Comparison of ENCODE assay signal across 16 cellular contexts in the genomic region with DNA sequence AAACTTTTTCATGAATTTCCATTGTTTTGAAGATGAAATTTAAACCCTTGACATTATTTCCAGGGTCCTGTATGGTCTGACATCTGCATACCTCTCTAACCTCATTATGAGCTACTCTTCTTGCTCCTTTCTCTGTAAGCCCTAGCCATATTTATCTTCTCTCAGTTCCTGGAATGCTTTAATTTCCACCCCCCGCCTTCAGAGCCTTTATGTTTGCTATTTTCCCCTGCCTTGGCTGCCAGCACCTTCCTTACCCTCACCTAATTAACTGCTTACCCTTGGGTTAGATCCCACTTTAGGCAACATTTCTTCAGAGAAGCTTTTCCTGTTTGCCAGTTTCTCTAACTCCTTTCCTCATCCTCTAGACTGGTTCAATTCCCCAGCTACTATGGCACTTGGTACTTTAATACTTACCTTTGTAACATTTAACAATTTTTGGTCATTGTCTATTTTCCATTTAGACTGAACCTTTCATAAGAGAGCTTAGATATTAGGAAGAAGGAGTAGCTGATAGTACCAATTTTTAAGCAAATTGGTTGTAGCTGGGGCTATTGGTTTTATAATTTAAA. TPM values are rescaled to one million over a fixed set of nuclear protein-coding genes. Genes with fewer than 3 reads are reported as not detected.
A peak's percentile ranks its signal among the peaks of the same experiment; 100 is the strongest.
DNase-seq lines count a peak whose midpoint lies in the region; ATAC-seq, FAIRE-seq and TF ChIP-seq lines count a peak whose summit lies in the region.
"Had no signal": no experiment of that assay in that cellular context is flagged by ENCODE, and none has a peak within 500 bp of the region (broad histone marks: within the 10 kb centered on the region; RNA-seq: fewer than 3 reads in every experiment).

No MANE protein-coding gene starts in this region.

- DNase-seq in activated CD4-positive, alpha-beta T cell treated with anti-CD3 and anti-CD28 coated beads for 36 hours, result no peak
- DNase-seq in activated CD4-positive, alpha-beta T cell treated with anti-CD3 and anti-CD28 coated beads, Interleukin-2, amount 50 U/mL, for 1 hour, result no peak
- DNase-seq in Karpas-422 (no peak), chondrocyte (ENCODE audit: low spot score) (no peak), neuronal stem cell (ENCODE audit: low spot score) (peak; percentile 27), RCC 7860 (ENCODE audit: low spot score) (no peak), NCI-H146 treated with DMSO at 0.1 percent for 48 hours (lab: John Stamatoyannopoulos, UW; ENCODE audit: unreplicated experiment) (no peak)
- DNase-seq: GOT3, heart right ventricle, NCI-H2171, nucleus accumbens had no signal

- H3K79me1 ChIP-seq in neuronal stem cell (ENCODE audit: low read depth, low read length), result peaks cover 2% of the 10 kb centered on the region

- no peak overlapping the region for H2BK5ac ChIP-seq in neuronal stem cell (ENCODE audit: low read length)

- no peak overlapping the region for H2AFZ ChIP-seq in Karpas-422 (ENCODE audit: low read length)
- H2AFZ ChIP-seq in neuronal stem cell (ENCODE audit: low read length), result no peak overlapping the region

- H3K27ac ChIP-seq in Karpas-422 (ENCODE audit: low read length) (peak overlapping the region; percentile 40), neuronal stem cell (replicated peaks; ENCODE audit: low read length) (peak overlapping the region; percentile 73)
- H3K27ac ChIP-seq: epithelial cell of prostate, heart right ventricle, SJSA1, suprapubic skin had no signal

- H4K8ac ChIP-seq in neuronal stem cell (ENCODE audit: low read depth, low read length), result no peak overlapping the region

- H3K36me3 Mint-ChIP-seq in activated CD4-positive, alpha-beta T cell treated with anti-CD3 and anti-CD28 coated beads for 36 hours (ENCODE audit: low read depth), result peaks cover 39% of the 10 kb centered on the region
- H3K36me3 Mint-ChIP-seq in chondrocyte (ENCODE audit: low read depth), result peaks cover 6% of the 10 kb centered on the region

- no peaks in the 10 kb centered on the region for H3K9me2 ChIP-seq in Karpas-422 (replicated peaks; ENCODE audit: insufficient read depth, low read length)

- H3K27me3 Mint-ChIP-seq in activated CD4-positive, alpha-beta T cell treated with anti-CD3 and anti-CD28 coated beads for 36 hours, result no peaks in the 10 kb centered on the region
- H3K27me3 Mint-ChIP-seq in chondrocyte (ENCODE audit: low read depth), result no peaks in the 10 kb centered on the region

- H2AK5ac ChIP-seq in neuronal stem cell (ENCODE audit: low read depth, low read length), result no peak overlapping the region

- no CpG with 5 or more reads among the region's 1 CpG for WGBS in neuronal stem cell (ENCODE audit: extremely low coverage in 2 of 2, insufficient read length in 2 of 2, insufficient replicate concordance in 1 of 2), 2 donors

- peaks cover 72% of the 10 kb centered on the region for H3K4me1 Mint-ChIP-seq in activated CD4-positive, alpha-beta T cell treated with anti-CD3 and anti-CD28 coated beads for 36 hours
- peaks cover 30% of the 10 kb centered on the region for H3K4me1 Mint-ChIP-seq in chondrocyte (ENCODE audit: low read depth)

- no peak for ATAC-seq in activated CD4-positive, alpha-beta T cell treated with anti-CD3 and anti-CD28 coated beads for 36 hours
- no peak for ATAC-seq in HG03039 (IDR thresholded peaks at IDR 0.05; ENCODE audit: unreplicated experiment)
- ATAC-seq: heart right ventricle had no signal

- H2BK120ac ChIP-seq in neuronal stem cell (ENCODE audit: low read depth, low read length), result no peak overlapping the region

- peaks cover 2% of the 10 kb centered on the region for H3K9me3 Mint-ChIP-seq in activated CD4-positive, alpha-beta T cell treated with anti-CD3 and anti-CD28 coated beads for 36 hours (ENCODE audit: low read depth)
- H3K9me3 Mint-ChIP-seq in chondrocyte (ENCODE audit: low read depth), result no peaks in the 10 kb centered on the region

- peak overlapping the region; percentile 40 for H3K27ac Mint-ChIP-seq in activated CD4-positive, alpha-beta T cell treated with anti-CD3 and anti-CD28 coated beads for 36 hours
- H3K27ac Mint-ChIP-seq in chondrocyte (ENCODE audit: unreplicated experiment), result peak overlapping the region; percentile 15

- peaks cover 99% of the 10 kb centered on the region for H3K79me2 ChIP-seq in Karpas-422 (ENCODE audit: low read length)

- no peak overlapping the region for H2BK12ac ChIP-seq in neuronal stem cell (ENCODE audit: low read length)

- no peak overlapping the region for H3K4me3 ChIP-seq in Karpas-422 (ENCODE audit: low read length)
- H3K4me3 ChIP-seq in neuronal stem cell (ENCODE audit: low read length in 2 of 2), result no peak overlapping the region
- H3K4me3 ChIP-seq: heart right ventricle, SJSA1, suprapubic skin had no signal

- H3K4ac ChIP-seq in neuronal stem cell (ENCODE audit: low read length), result no peak overlapping the region

- H3K4me2 ChIP-seq in Karpas-422 (ENCODE audit: low read depth, low read length, poor library complexity, severe bottlenecking) (no peak overlapping the region), neuronal stem cell (ENCODE audit: insufficient read depth, low read length, poor library complexity, severe bottlenecking) (no peak overlapping the region)

- H4K91ac ChIP-seq in neuronal stem cell (ENCODE audit: low read depth, low read length, poor library complexity), result no peak overlapping the region

- H3K4me3 Mint-ChIP-seq in activated CD4-positive, alpha-beta T cell treated with anti-CD3 and anti-CD28 coated beads for 36 hours, result no peak overlapping the region
- H3K4me3 Mint-ChIP-seq in chondrocyte (ENCODE audit: unreplicated experiment), result no peak overlapping the region

- H4K20me1 ChIP-seq in Karpas-422 (ENCODE audit: insufficient read depth, low read depth, low read length), result no peaks in the 10 kb centered on the region

- TF ChIP-seq CTCF in chondrocyte (IDR thresholded peaks at IDR 0.05), result no peak

- H3K14ac ChIP-seq in neuronal stem cell (ENCODE audit: low read length), result no peak overlapping the region

- no peaks in the 10 kb centered on the region for H3K27me3 ChIP-seq in Karpas-422 (ENCODE audit: low read length)
- no peaks in the 10 kb centered on the region for H3K27me3 ChIP-seq in neuronal stem cell (ENCODE audit: control insufficient read depth in 3 of 3, insufficient read depth in 3 of 3, low read depth in 1 of 3, low read length in 3 of 3)
- H3K27me3 ChIP-seq: heart right ventricle, SJSA1, suprapubic skin had no signal

- no peak overlapping the region for H3K9ac ChIP-seq in Karpas-422 (ENCODE audit: low read length)
- no peak overlapping the region for H3K9ac ChIP-seq in neuronal stem cell (ENCODE audit: low read depth, low read length, poor library complexity)

- intact Hi-C loops in activated CD4-positive, alpha-beta T cell treated with anti-CD3 and anti-CD28 coated beads for 36 hours (cut with DNase I, micrococcal nuclease), result no loop called here

- H3K4me1 ChIP-seq in Karpas-422 (ENCODE audit: low read length) (peaks cover 43% of the 10 kb centered on the region), neuronal stem cell (ENCODE audit: control insufficient read depth in 2 of 2, insufficient read depth in 1 of 2, low read depth in 1 of 2, low read length in 2 of 2) (peaks cover 2 to 6% of the 10 kb centered on the region in 2 donors)

- H3K18ac ChIP-seq in neuronal stem cell (ENCODE audit: low read length), result no peak overlapping the region

- peaks cover 21% of the 10 kb centered on the region; the same call in 1 of the 2 replicates for H3K36me3 ChIP-seq in Karpas-422 (ENCODE audit: insufficient read depth, low read length)
- H3K36me3 ChIP-seq in neuronal stem cell (replicated peaks in 1 of 2; ENCODE audit: control insufficient read depth in 2 of 2, insufficient read depth in 2 of 2, low read length in 2 of 2), result peaks cover 6 to 46% of the 10 kb centered on the region in 2 donors
- H3K36me3 ChIP-seq: suprapubic skin had no signal

- FAIRE-seq in RCC 7860 (lab: Jason Lieb, UNC), result no peak
- FAIRE-seq: A204.1 had no signal

- no peaks in the 10 kb centered on the region for H3K9me3 ChIP-seq in Karpas-422 (ENCODE audit: low read length)
- peaks cover 2 to 11% of the 10 kb centered on the region in 2 donors for H3K9me3 ChIP-seq in neuronal stem cell (replicated peaks in 1 of 2; ENCODE audit: control insufficient read depth in 2 of 2, insufficient read depth in 1 of 2, low read depth in 1 of 2, low read length in 2 of 2)
- H3K9me3 ChIP-seq: heart right ventricle, SJSA1, suprapubic skin had no signal

- CTCF ChIA-PET in activated CD4-positive, alpha-beta T cell treated with anti-CD3 and anti-CD28 coated beads for 36 hours (lab: Charles Lee), result interaction anchor here (1.1 to 1.7 kb wide), 2 partner anchors 11 to 39 kb away, joined by 3 to 8 read pairs; no protein-coding TSS in a partner anchor

- POLR2A ChIA-PET in activated CD4-positive, alpha-beta T cell treated with anti-CD3 and anti-CD28 coated beads for 36 hours (lab: Charles Lee), result interaction anchor here (1.2 kb wide), 1 partner anchor 24 kb away, joined by 4 read pairs; no protein-coding TSS in a partner anchor

- no peak overlapping the region for H3K23ac ChIP-seq in neuronal stem cell (ENCODE audit: low read depth, low read length, poor library complexity)

- no peak overlapping the region for H2BK15ac ChIP-seq in neuronal stem cell (ENCODE audit: low read length)

RNA-seq across cellular contexts. Expression of gene STYX, which starts 6.0 kb away (rescaled TPM):
- 10 to 100 TPM; 13.1 to 13.3 TPM for total RNA-seq in activated CD4-positive, alpha-beta T cell treated with anti-CD3 and anti-CD28 coated beads for 36 hours
- total RNA-seq in Karpas-422 (2014; rRNA removed; shearing (Covaris generic); ENCODE audit: low replicate concordance), result 14.5 and 40.5 TPM in 2 replicates
- total RNA-seq in chondrocyte, result 17.3 to 21.0 TPM (median 20.9 TPM) in 3 replicates
- polyA plus RNA-seq in neuronal stem cell (2013, experiment 1 of 2), result 20.6 TPM
- polyA plus RNA-seq in neuronal stem cell (2013, experiment 2 of 2), result 20.9 TPM

RNA-seq across cellular contexts. Expression of gene PSMC6, which starts 29.0 kb away (rescaled TPM):
- 100 to 1,000 TPM in 1 of 2 experiments, 10 to 100 TPM in 1; 87.0 to 121 TPM for total RNA-seq in activated CD4-positive, alpha-beta T cell treated with anti-CD3 and anti-CD28 coated beads for 36 hours
- total RNA-seq in Karpas-422 (2014; rRNA removed; shearing (Covaris generic); ENCODE audit: low replicate concordance), result 123 and 132 TPM in 2 replicates
- total RNA-seq in chondrocyte, result 58.2 to 76.9 TPM (median 66.4 TPM) in 3 replicates
- polyA plus RNA-seq in neuronal stem cell (2013, experiment 1 of 2), result 94.3 TPM
- 98.9 TPM for polyA plus RNA-seq in neuronal stem cell (2013, experiment 2 of 2)

RNA-seq across cellular contexts. Expression of gene ERO1A, which starts 40.6 kb away (rescaled TPM):
- 100 to 1,000 TPM; 120 to 165 TPM for total RNA-seq in activated CD4-positive, alpha-beta T cell treated with anti-CD3 and anti-CD28 coated beads for 36 hours
- total RNA-seq in Karpas-422 (2014; rRNA removed; shearing (Covaris generic); ENCODE audit: low replicate concordance), result 97.3 and 105 TPM in 2 replicates
- total RNA-seq in chondrocyte, result 43.9 to 59.1 TPM (median 58.7 TPM) in 3 replicates
- polyA plus RNA-seq in neuronal stem cell (2013, experiment 1 of 2), result 35.3 TPM
- polyA plus RNA-seq in neuronal stem cell (2013, experiment 2 of 2), result 35.8 TPM

RNA-seq across cellular contexts. Expression of gene GNPNAT1, which starts 55.4 kb away (rescaled TPM):
- 10 to 100 TPM; 31.1 to 33.6 TPM for total RNA-seq in activated CD4-positive, alpha-beta T cell treated with anti-CD3 and anti-CD28 coated beads for 36 hours
- total RNA-seq in Karpas-422 (2014; rRNA removed; shearing (Covaris generic); ENCODE audit: low replicate concordance), result 14.4 and 30.7 TPM in 2 replicates
- total RNA-seq in chondrocyte, result 45.9 to 51.0 TPM (median 48.4 TPM) in 3 replicates
- polyA plus RNA-seq in neuronal stem cell (2013, experiment 1 of 2), result 28.3 TPM
- 26.1 TPM for polyA plus RNA-seq in neuronal stem cell (2013, experiment 2 of 2)
